In the genomic region with DNA sequence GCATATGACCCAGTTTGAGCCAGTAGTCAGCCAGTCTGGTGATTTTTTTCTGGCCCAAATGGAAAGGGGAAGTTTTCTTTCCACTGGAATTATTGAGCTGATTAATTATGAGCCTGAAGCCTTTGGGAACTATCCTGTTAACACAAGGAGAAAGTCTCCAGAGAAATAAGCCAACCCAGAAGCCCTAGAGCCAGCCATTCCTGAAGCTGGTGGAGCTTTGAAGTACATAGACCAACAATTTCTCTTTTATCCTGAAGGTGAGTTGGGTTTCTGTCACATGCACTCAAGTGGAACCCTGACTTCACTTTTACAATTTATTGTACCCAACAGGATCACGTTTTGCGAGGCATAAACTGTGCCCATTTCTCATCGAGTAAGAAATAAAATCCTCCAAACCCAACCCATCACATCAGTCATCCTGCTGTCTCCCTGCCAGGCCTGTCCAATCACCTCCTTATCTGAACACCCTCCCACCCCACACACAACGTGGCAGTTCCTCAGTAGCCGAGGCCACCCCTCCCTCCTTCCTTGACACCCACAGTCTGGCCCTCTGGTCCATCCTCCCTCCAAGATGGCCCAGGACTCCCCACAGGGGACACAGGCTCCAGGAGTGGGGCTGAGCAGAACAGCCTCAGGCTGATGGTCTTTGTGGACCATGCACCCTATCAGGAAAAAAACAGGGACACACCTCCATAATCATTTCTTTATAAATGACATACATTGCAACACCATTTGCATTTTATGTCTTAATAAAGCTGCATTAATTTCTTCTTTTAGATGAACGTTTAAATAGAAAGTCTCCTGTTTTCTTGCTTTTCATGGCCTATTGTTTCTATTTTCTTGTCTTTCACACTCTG, we compare ENCODE assay signal across 1 cellular context.
TF ChIP-seq lines count a peak whose summit lies in the region.

No MANE protein-coding gene starts in this region.

TF ChIP-seq in K562, 482 proteins besides CTCF, POLR2A, EP300 and RAD21 (continued from another document and continues in another):
- TF ChIP-seq, protein P1, sequence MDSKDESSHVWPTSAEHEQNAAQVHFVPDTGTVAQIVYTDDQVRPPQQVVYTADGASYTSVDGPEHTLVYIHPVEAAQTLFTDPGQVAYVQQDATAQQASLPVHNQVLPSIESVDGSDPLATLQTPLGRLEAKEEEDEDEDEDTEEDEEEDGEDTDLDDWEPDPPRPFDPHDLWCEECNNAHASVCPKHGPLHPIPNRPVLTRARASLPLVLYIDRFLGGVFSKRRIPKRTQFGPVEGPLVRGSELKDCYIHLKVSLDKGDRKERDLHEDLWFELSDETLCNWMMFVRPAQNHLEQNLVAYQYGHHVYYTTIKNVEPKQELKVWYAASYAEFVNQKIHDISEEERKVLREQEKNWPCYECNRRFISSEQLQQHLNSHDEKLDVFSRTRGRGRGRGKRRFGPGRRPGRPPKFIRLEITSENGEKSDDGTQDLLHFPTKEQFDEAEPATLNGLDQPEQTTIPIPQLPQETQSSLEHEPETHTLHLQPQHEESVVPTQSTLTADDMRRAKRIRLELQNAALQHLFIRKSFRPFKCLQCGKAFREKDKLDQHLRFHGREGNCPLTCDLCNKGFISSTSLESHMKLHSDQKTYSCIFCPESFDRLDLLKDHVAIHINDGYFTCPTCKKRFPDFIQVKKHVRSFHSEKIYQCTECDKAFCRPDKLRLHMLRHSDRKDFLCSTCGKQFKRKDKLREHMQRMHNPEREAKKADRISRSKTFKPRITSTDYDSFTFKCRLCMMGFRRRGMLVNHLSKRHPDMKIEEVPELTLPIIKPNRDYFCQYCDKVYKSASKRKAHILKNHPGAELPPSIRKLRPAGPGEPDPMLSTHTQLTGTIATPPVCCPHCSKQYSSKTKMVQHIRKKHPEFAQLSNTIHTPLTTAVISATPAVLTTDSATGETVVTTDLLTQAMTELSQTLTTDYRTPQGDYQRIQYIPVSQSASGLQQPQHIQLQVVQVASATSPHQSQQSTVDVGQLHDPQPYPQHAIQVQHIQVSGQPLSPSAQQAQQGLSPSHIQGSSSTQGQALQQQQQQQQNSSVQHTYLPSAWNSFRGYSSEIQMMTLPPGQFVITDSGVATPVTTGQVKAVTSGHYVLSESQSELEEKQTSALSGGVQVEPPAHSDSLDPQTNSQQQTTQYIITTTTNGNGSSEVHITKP (IDR thresholded peaks at IDR 0.05; ENCODE audit: partially characterized antibody), result peak; percentile 53
- TF ChIP-seq, protein P2, sequence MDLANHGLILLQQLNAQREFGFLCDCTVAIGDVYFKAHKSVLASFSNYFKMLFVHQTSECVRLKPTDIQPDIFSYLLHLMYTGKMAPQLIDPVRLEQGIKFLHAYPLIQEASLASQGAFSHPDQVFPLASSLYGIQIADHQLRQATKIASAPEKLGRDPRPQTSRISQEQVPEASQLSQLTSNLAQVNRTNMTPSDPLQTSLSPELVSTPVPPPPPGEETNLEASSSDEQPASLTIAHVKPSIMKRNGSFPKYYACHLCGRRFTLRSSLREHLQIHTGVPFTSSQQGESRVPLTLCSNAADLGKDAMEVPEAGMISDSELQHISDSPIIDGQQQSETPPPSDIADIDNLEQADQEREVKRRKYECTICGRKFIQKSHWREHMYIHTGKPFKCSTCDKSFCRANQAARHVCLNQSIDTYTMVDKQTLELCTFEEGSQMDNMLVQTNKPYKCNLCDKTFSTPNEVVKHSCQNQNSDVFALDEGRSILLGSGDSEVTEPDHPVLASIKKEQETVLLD (IDR thresholded peaks at IDR 0.05), result no peak
- TF ChIP-seq MCM3 (IDR thresholded peaks at IDR 0.05) (no peak), ZNF445 (CRISPR knock-in tag; IDR thresholded peaks at IDR 0.05; ENCODE audit: low read depth) (no peak), BDP1 (IDR thresholded peaks at IDR 0.05; ENCODE audit: insufficient read depth, insufficient read length) (no peak), CREB1 (IDR thresholded peaks at IDR 0.05) (peak; percentile 15; the same call in 1 of the 2 replicates), CREB1 (CRISPR knock-in tag; IDR thresholded peaks at IDR 0.05) (peak; percentile 26; the same call in 1 of the 2 replicates), RCOR1 (IDR thresholded peaks at IDR 0.05; ENCODE audit: borderline replicate concordance in 1 of 2, low read depth in 2 of 2, low read length in 2 of 2) (peak in 1 of 2 experiments; percentile 59; a peak in 1 of 4 replicates), CEBPB (tag; IDR thresholded peaks at IDR 0.05) (peak; percentile 72), MEIS2 (IDR thresholded peaks at IDR 0.05; ENCODE audit: partially characterized antibody) (peak; percentile 97), ZNF121 (CRISPR knock-in tag; conservative IDR thresholded peaks at IDR 0.05) (no peak), YY1 (IDR thresholded peaks at IDR 0.05; ENCODE audit: borderline replicate concordance in 1 of 3, control insufficient read depth in 1 of 3, extremely low read depth in 1 of 3, insufficient read depth in 3 of 3, insufficient read length in 1 of 3, insufficient replicate concordance in 2 of 3, low read depth in 1 of 3, low read length in 2 of 3) (peak in 2 of 3 experiments; percentile 52 to 88), TCF7 (IDR thresholded peaks at IDR 0.05; ENCODE audit: borderline replicate concordance) (no peak), NFRKB (IDR thresholded peaks at IDR 0.05; ENCODE audit: low read depth) (peak; percentile 84), ZNF263 (CRISPR knock-in tag; IDR thresholded peaks at IDR 0.05; ENCODE audit: borderline replicate concordance) (0 out of 2 replicates have a peak, but pooled peaks have one; percentile 25), GTF2E2 (tag; IDR thresholded peaks at IDR 0.05) (0 out of 2 replicates have a peak, but pooled peaks have one; percentile 50), CREM (IDR thresholded peaks at IDR 0.05; ENCODE audit: low read depth) (peak; percentile 90), OTX1 (CRISPR knock-in tag; IDR thresholded peaks at IDR 0.05) (peak; percentile 18; the same call in 1 of the 2 replicates), RBM25 (IDR thresholded peaks at IDR 0.05; ENCODE audit: low read depth, low read length, severe bottlenecking) (peak; percentile 28), MTA3 (IDR thresholded peaks at IDR 0.05; ENCODE audit: borderline replicate concordance) (peak; percentile 8; the same call in 1 of the 2 replicates), SRSF9 (IDR thresholded peaks at IDR 0.05; ENCODE audit: borderline replicate concordance, low read depth, low read length) (no peak), SPI1 (IDR thresholded peaks at IDR 0.05; ENCODE audit: borderline replicate concordance, low read depth, low read length) (peak; percentile 65; the same call in 1 of the 2 replicates), MBD2 (IDR thresholded peaks at IDR 0.05; ENCODE audit: borderline replicate concordance, low read depth) (peak; percentile 74; the same call in 1 of the 2 replicates), ASH1L (IDR thresholded peaks at IDR 0.05; ENCODE audit: borderline replicate concordance, low read depth, partially characterized antibody) (peak; percentile 70), MAZ (CRISPR knock-in tag; conservative IDR thresholded peaks at IDR 0.05 in 1 of 2, IDR thresholded peaks at IDR 0.05 in 1 of 2) (peak in 1 of 2 experiments; percentile 13; a peak in 2 of 4 replicates), NCOA4 (IDR thresholded peaks at IDR 0.05; ENCODE audit: partially characterized antibody) (no peak)
- TF ChIP-seq, protein P3, sequence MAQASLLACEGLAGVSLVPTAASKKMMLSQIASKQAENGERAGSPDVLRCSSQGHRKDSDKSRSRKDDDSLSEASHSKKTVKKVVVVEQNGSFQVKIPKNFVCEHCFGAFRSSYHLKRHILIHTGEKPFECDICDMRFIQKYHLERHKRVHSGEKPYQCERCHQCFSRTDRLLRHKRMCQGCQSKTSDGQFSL (CRISPR knock-in tag; IDR thresholded peaks at IDR 0.05), result peak; percentile 27
- TF ChIP-seq, protein P3 (tag; IDR thresholded peaks at IDR 0.05), result no peak
- TF ChIP-seq, protein P4, sequence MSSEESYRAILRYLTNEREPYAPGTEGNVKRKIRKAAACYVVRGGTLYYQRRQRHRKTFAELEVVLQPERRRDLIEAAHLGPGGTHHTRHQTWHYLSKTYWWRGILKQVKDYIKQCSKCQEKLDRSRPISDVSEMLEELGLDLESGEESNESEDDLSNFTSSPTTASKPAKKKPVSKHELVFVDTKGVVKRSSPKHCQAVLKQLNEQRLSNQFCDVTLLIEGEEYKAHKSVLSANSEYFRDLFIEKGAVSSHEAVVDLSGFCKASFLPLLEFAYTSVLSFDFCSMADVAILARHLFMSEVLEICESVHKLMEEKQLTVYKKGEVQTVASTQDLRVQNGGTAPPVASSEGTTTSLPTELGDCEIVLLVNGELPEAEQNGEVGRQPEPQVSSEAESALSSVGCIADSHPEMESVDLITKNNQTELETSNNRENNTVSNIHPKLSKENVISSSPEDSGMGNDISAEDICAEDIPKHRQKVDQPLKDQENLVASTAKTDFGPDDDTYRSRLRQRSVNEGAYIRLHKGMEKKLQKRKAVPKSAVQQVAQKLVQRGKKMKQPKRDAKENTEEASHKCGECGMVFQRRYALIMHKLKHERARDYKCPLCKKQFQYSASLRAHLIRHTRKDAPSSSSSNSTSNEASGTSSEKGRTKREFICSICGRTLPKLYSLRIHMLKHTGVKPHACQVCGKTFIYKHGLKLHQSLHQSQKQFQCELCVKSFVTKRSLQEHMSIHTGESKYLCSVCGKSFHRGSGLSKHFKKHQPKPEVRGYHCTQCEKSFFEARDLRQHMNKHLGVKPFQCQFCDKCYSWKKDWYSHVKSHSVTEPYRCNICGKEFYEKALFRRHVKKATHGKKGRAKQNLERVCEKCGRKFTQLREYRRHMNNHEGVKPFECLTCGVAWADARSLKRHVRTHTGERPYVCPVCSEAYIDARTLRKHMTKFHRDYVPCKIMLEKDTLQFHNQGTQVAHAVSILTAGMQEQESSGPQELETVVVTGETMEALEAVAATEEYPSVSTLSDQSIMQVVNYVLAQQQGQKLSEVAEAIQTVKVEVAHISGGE (CRISPR knock-in tag; IDR thresholded peaks at IDR 0.05), result 0 out of 6 replicates have a peak, but pooled peaks of 1 of the 3 experiments have one; percentile 33
- TF ChIP-seq, protein P5, sequence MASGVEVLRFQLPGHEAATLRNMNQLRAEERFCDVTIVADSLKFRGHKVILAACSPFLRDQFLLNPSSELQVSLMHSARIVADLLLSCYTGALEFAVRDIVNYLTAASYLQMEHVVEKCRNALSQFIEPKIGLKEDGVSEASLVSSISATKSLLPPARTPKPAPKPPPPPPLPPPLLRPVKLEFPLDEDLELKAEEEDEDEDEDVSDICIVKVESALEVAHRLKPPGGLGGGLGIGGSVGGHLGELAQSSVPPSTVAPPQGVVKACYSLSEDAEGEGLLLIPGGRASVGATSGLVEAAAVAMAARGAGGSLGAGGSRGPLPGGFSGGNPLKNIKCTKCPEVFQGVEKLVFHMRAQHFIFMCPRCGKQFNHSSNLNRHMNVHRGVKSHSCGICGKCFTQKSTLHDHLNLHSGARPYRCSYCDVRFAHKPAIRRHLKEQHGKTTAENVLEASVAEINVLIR (CRISPR knock-in tag; IDR thresholded peaks at IDR 0.05), result 0 out of 2 replicates have a peak, but pooled peaks have one; percentile 10
- TF ChIP-seq, protein P6, sequence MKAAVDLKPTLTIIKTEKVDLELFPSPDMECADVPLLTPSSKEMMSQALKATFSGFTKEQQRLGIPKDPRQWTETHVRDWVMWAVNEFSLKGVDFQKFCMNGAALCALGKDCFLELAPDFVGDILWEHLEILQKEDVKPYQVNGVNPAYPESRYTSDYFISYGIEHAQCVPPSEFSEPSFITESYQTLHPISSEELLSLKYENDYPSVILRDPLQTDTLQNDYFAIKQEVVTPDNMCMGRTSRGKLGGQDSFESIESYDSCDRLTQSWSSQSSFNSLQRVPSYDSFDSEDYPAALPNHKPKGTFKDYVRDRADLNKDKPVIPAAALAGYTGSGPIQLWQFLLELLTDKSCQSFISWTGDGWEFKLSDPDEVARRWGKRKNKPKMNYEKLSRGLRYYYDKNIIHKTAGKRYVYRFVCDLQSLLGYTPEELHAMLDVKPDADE (conservative IDR thresholded peaks at IDR 0.05; ENCODE audit: control insufficient read depth, low read depth, low read length), result no peak
